In genomic region chr4:170278481-170278880, GRCh38 we compare ENCODE assay signal across 23 cellular contexts.
"Had no signal": no experiment of that assay in that cellular context is flagged by ENCODE, and none has a peak within 500 bp of the region (broad histone marks: within the 10 kb centered on the region; RNA-seq: fewer than 3 reads in every experiment).

No MANE protein-coding gene starts in this region.

- H2AFZ ChIP-seq: hepatocyte had no signal

- H3K27ac ChIP-seq: hepatocyte, left ventricle myocardium inferior, ovary, right atrium auricular region, right lobe of liver, skin epidermis, thyroid gland, transverse colon, upper lobe of left lung, vagina had no signal

- H3K9me3 ChIP-seq: mucosa of descending colon, ovary, right atrium auricular region, right lobe of liver, thyroid gland, upper lobe of left lung, vagina had no signal

- H3K4me1 ChIP-seq: left ventricle myocardium inferior, right atrium auricular region, right lobe of liver, thyroid gland, transverse colon, upper lobe of left lung, vagina had no signal

- H3K36me3 ChIP-seq: left ventricle myocardium inferior, ovary, right atrium auricular region, right lobe of liver, thyroid gland, transverse colon, upper lobe of left lung, vagina had no signal

- H3K4me3 ChIP-seq: hepatocyte, left ventricle myocardium inferior, lung, mucosa of descending colon, ovary, right atrium auricular region, right lobe of liver, skin epidermis, thyroid gland, transverse colon, upper lobe of left lung, vagina had no signal

- H3K79me2 ChIP-seq: hepatocyte had no signal

- DNase-seq: islet precursor cell; left ventricle myocardium inferior; midbrain; mucosa of descending colon; naive thymus-derived CD4-positive, alpha-beta T cell; ovary; right lobe of liver; stimulated activated CD4-positive, alpha-beta T cell treated with anti-CD3 and anti-CD28 coated beads, Interleukin-12 subunit alpha, Interleukin-12 subunit beta, amount 100 ng/mL, for 4 hours; stimulated activated CD4-positive, alpha-beta T cell treated with anti-CD3 and anti-CD28 coated beads, Interleukin-15, amount 100 ng/mL, for 24 hours; stimulated activated CD4-positive, alpha-beta T cell treated with anti-CD3 and anti-CD28 coated beads, Interleukin-2, amount 100 ng/mL, for 24 hours; stimulated activated CD4-positive, alpha-beta T cell treated with anti-CD3 and anti-CD28 coated beads, Interleukin-4, amount 100 ng/mL, for 1 hour; stimulated activated naive CD4-positive, alpha-beta T cell treated with Interleukin-2 at 50 U/mL for 16 hours; stimulated activated naive CD8-positive, alpha-beta T cell treated with anti-CD3 and anti-CD28 coated beads, Interleukin-15, amount 100 ng/mL, for 72 hours; substantia nigra; thyroid gland; transverse colon; upper lobe of left lung had no signal

- ATAC-seq: mucosa of descending colon; naive thymus-derived CD4-positive, alpha-beta T cell; natural killer cell treated with Interleukin-12 subunit alpha and Interleukin-12 subunit beta and Interleukin-15 and Interleukin-18, amount 100 ng/mL, for 72 hours; right lobe of liver; stimulated activated naive CD8-positive, alpha-beta T cell treated with anti-CD3 and anti-CD28 coated beads, Interleukin-15, amount 100 ng/mL, for 72 hours had no signal

- H3K27me3 ChIP-seq: hepatocyte, ovary, right atrium auricular region, right lobe of liver, thyroid gland, transverse colon, upper lobe of left lung, vagina had no signal

- H3K4me2 ChIP-seq: hepatocyte had no signal
